6 cellular contexts compared by ENCODE assay signal in the genomic region with DNA sequence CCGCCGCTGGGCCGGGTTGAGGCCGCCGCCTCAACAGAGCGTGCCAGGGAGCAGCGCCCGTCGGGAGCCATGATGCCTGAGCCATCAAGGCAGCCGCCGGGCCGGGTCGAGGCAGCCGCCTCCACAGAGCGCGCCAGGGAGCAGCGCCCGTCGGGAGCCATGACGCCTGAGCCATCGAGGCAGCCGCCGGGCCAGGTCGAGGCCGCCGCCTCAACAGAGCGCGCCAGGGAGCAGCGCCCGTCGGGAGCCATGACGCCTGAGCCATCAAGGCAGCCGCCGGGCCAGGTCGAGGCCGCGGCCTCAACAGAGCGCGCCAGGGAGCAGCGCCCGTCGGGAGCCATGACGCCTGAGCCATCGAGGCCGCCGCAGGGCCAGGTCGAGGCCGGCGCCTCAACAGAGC. TPM values are rescaled to one million over a fixed set of nuclear protein-coding genes. Genes with fewer than 3 reads are reported as not detected.
"Had no signal": no experiment of that assay in that cellular context is flagged by ENCODE, and none has a peak within 500 bp of the region (broad histone marks: within the 10 kb centered on the region; RNA-seq: fewer than 3 reads in every experiment).

No MANE protein-coding gene starts in this region.

RNA-seq across cellular contexts. Expression of a gene that starts 19.6 kb away (rescaled TPM):
- total RNA-seq: stomach, subcutaneous adipose tissue, thoracic aorta, tibial nerve, transverse colon, upper lobe of right lung had no signal
